18 cellular contexts compared by ENCODE assay signal in genomic region chr2:182365855-182366254, GRCh38.
"Had no signal": no experiment of that assay in that cellular context is flagged by ENCODE, and none has a peak within 500 bp of the region (broad histone marks: within the 10 kb centered on the region; RNA-seq: fewer than 3 reads in every experiment).

No MANE protein-coding gene starts in this region.

- H3K36me3 ChIP-seq: colonic mucosa, lower lobe of right lung, neural progenitor cell, spleen, thyroid gland had no signal

- H3K27ac ChIP-seq: colonic mucosa, lower lobe of right lung, neural progenitor cell, spleen, thyroid gland had no signal

- H3K36me3 Mint-ChIP-seq: activated naive CD8-positive, alpha-beta T cell treated with anti-CD3 and anti-CD28 coated beads for 36 hours had no signal

- H3K9ac ChIP-seq: neural progenitor cell had no signal

- H3K27me3 Mint-ChIP-seq: activated naive CD8-positive, alpha-beta T cell treated with anti-CD3 and anti-CD28 coated beads for 36 hours; activated T-cell treated with anti-CD3 and anti-CD28 coated beads, Interleukin-2, amount 50 U/mL, for 24 hours had no signal

- H3K9me3 ChIP-seq: colonic mucosa, lower lobe of right lung, spleen, thyroid gland had no signal

- H3K4me2 ChIP-seq: neural progenitor cell had no signal

- H3K4me1 Mint-ChIP-seq: activated naive CD8-positive, alpha-beta T cell treated with anti-CD3 and anti-CD28 coated beads for 36 hours; endodermal cell; naive thymus-derived CD4-positive, alpha-beta T cell; neural progenitor cell had no signal

- H3K27me3 ChIP-seq: colonic mucosa, neural progenitor cell, spleen, thyroid gland had no signal

- H3K27ac Mint-ChIP-seq: activated naive CD8-positive, alpha-beta T cell treated with anti-CD3 and anti-CD28 coated beads for 36 hours; activated T-cell treated with anti-CD3 and anti-CD28 coated beads, Interleukin-2, amount 50 U/mL, for 24 hours; activated T-helper 2 cell treated with anti-CD3 and anti-CD28 coated beads, Interferon-gamma antibody, Interleukin-2, Interleukin-4, amounts not matched to agents 10 μg/mL and 5 μg/mL and 100 μg/mL, durations not matched to agents 14 hours and 24 hours and 36 hours; endodermal cell; naive thymus-derived CD4-positive, alpha-beta T cell; neural progenitor cell had no signal

- H3K9me3 Mint-ChIP-seq: activated T-helper 2 cell treated with anti-CD3 and anti-CD28 coated beads, Interferon-gamma antibody, Interleukin-2, Interleukin-4, amounts not matched to agents 10 μg/mL and 5 μg/mL and 100 μg/mL, durations not matched to agents 14 hours and 24 hours and 36 hours; neural progenitor cell had no signal

- H3K4me3 Mint-ChIP-seq: activated naive CD8-positive, alpha-beta T cell treated with anti-CD3 and anti-CD28 coated beads for 36 hours; activated T-cell treated with anti-CD3 and anti-CD28 coated beads, Interleukin-2, amount 50 U/mL, for 24 hours; endodermal cell; naive thymus-derived CD4-positive, alpha-beta T cell; neural progenitor cell had no signal

- ATAC-seq: left lobe of liver; naive thymus-derived CD4-positive, alpha-beta T cell; stimulated activated naive CD8-positive, alpha-beta T cell treated with anti-CD3 and anti-CD28 coated beads, Interleukin-15, Interleukin-2, amounts not matched to agents 100 U/mL and 50 U/mL, for 24 hours had no signal

- H3K4me1 ChIP-seq: colonic mucosa, lower lobe of right lung, neural progenitor cell, spleen had no signal

- DNase-seq: activated CD4-positive, alpha-beta T cell treated with anti-CD3 and anti-CD28 coated beads for 1 hour; activated naive CD4-positive, alpha-beta T cell; activated naive CD8-positive, alpha-beta T cell treated with anti-CD3 and anti-CD28 coated beads for 36 hours; activated T-cell treated with anti-CD3 and anti-CD28 coated beads, Interleukin-2, amount 50 U/mL, for 24 hours; colonic mucosa; endodermal cell; lower lobe of right lung; naive thymus-derived CD4-positive, alpha-beta T cell; posterior cingulate gyrus; spleen; stimulated activated CD4-positive, alpha-beta T cell treated with anti-CD3 and anti-CD28 coated beads, Interleukin-4, amount 100 ng/mL, for 4 hours; stimulated activated naive CD8-positive, alpha-beta T cell treated with anti-CD3 and anti-CD28 coated beads, Interleukin-15, Interleukin-2, amounts not matched to agents 100 U/mL and 50 U/mL, for 24 hours; substantia nigra; T-helper 1 cell; thyroid gland had no signal

- H3K4me3 ChIP-seq: colonic mucosa, lower lobe of right lung, neural progenitor cell, spleen, thyroid gland had no signal
